14 cellular contexts compared by ENCODE assay signal in the genomic region with DNA sequence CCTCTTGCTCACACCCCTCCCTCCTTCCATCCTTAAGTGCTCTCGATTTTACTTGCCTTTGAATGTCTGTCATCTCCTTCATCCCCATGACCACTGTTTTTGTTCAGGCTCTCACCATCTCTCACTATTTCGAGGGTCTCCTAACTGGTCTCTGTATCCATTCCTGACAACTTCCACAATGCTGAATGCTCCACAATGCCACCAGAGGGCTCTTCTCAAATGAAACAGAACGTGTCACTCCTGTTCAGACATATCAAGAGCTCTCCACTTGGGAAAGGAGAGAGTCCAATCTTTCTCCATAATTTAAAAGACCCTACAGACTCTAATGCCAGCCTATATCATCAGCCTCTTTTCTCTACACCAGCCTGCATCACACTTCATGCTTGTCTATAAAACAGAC. TPM values are rescaled to one million over a fixed set of nuclear protein-coding genes. Genes with fewer than 3 reads are reported as not detected.
DNase-seq lines count a peak whose midpoint lies in the region; ATAC-seq, FAIRE-seq and TF ChIP-seq lines count a peak whose summit lies in the region.
"Had no signal": no experiment of that assay in that cellular context is flagged by ENCODE, and none has a peak within 500 bp of the region (broad histone marks: within the 10 kb centered on the region; RNA-seq: fewer than 3 reads in every experiment).

No MANE protein-coding gene starts in this region.

- FAIRE-seq in frontal cortex (lab: Jason Lieb, UNC) = no peak

- no peak for DNase-seq in heart left ventricle
- no peak for DNase-seq in Right ventricle myocardium inferior (ENCODE audit: missing footprints)
- no peak for DNase-seq in PC-9
- peak; percentile 14 for DNase-seq in iPS-NIHi11 (ENCODE audit: low spot score)
- DNase-seq in aorta = no peak
- no peak for DNase-seq in frontal cortex (ENCODE audit: low spot score in 2 of 2)
- DNase-seq in NK-92 (lab: John Stamatoyannopoulos, UW; ENCODE audit: unreplicated experiment) = no peak
- DNase-seq: effector memory CD8-positive, alpha-beta T cell; lower lobe of right lung; stimulated activated CD4-positive, alpha-beta T cell treated with anti-CD3 and anti-CD28 coated beads, Interleukin-2, amount 100 ng/mL, for 48 hours; T-helper 17 cell had no signal

- H3K9me2 ChIP-seq in PC-9 (ENCODE audit: insufficient read depth) = no peaks in the 10 kb centered on the region

- intact Hi-C loops in heart left ventricle (cut with DNase I) (loop anchor here in 3 of 10 donors (5.0 to 10.0 kb wide), 2 partner anchors 156 to 159 kb away; no protein-coding TSS in a partner anchor), Right ventricle myocardium inferior (cut with DNase I) (loop anchor here (2.0 kb wide), 1 partner anchor 158 kb away; no protein-coding TSS in a partner anchor), PC-9 (cut with micrococcal nuclease; ENCODE audit: unreplicated experiment) (loop anchor here (2.0 kb wide), 1 partner anchor 158 kb away; no protein-coding TSS in a partner anchor), aorta (cut with DNase I) (no loop called here)

- H3K36me3 ChIP-seq in heart left ventricle (no peaks in the 10 kb centered on the region), PC-9 (ENCODE audit: low read depth) (no peaks in the 10 kb centered on the region), aorta (ENCODE audit: control insufficient read depth in 1 of 2, insufficient read depth in 2 of 2, low read length in 1 of 2) (no peaks in the 10 kb centered on the region)
- H3K36me3 ChIP-seq: BLaER1, lower lobe of right lung had no signal

- CTCF ChIA-PET in PC-9 (lab: Charles Lee) = interaction anchor here (1.7 kb wide), 1 partner anchor 158 kb away, joined by 7 read pairs; no protein-coding TSS in a partner anchor

- no peak overlapping the region for H3K4me2 ChIP-seq in PC-9
- H3K4me2 ChIP-seq: BLaER1 had no signal

- ATAC-seq in heart left ventricle (peak in 1 of 4 donors; percentile 13), Right ventricle myocardium inferior (no peak), aorta (ENCODE audit: low FRiP score) (peak; percentile 36), HG03460 (IDR thresholded peaks at IDR 0.05; ENCODE audit: unreplicated experiment) (no peak)
- ATAC-seq: effector memory CD8-positive, alpha-beta T cell; T-helper 17 cell had no signal

- TF ChIP-seq CTCF in heart left ventricle (IDR thresholded peaks at IDR 0.05) = peak in 8 of 12 donors; percentile 10 to 46 (median 23)
- peak; percentile 40; the same call in 1 of the 2 replicates for TF ChIP-seq CTCF in PC-9 (conservative IDR thresholded peaks at IDR 0.05)

- no peaks in the 10 kb centered on the region for H3K27me3 ChIP-seq in heart left ventricle
- no peaks in the 10 kb centered on the region for H3K27me3 ChIP-seq in PC-9 (ENCODE audit: insufficient read depth, low read depth)
- H3K27me3 ChIP-seq in aorta (ENCODE audit: control insufficient read depth in 1 of 2, insufficient read depth in 2 of 2, low read length in 1 of 2) = no peaks in the 10 kb centered on the region
- H3K27me3 ChIP-seq: BLaER1 had no signal

- no peaks in the 10 kb centered on the region for H4K20me1 ChIP-seq in PC-9 (ENCODE audit: insufficient read depth)
- H4K20me1 ChIP-seq: BLaER1 had no signal

- no peaks in the 10 kb centered on the region for H3F3A ChIP-seq in PC-9 (ENCODE audit: insufficient read depth, low read depth)

- POLR2A ChIA-PET in PC-9 (lab: Charles Lee; ENCODE audit: unreplicated experiment) = no interaction called here

- H3K27ac ChIP-seq in heart left ventricle (no peak overlapping the region), PC-9 (no peak overlapping the region), aorta (ENCODE audit: low read depth in 1 of 2, low read length in 2 of 2) (no peak overlapping the region)
- H3K27ac ChIP-seq: BLaER1, lower lobe of right lung had no signal

- H3K4me3 ChIP-seq in heart left ventricle (no peak overlapping the region), PC-9 (no peak overlapping the region), aorta (ENCODE audit: low read length in 2 of 2) (no peak overlapping the region)
- H3K4me3 ChIP-seq: BLaER1, lower lobe of right lung had no signal

- H2AFZ ChIP-seq in PC-9 = no peak overlapping the region

- 38 to 44% (median 39%) methylated on average over 3 of the region's 3 CpGs for WGBS in heart left ventricle, 4 donors
- 45 to 46% methylated on average over 3 of the region's 3 CpGs for WGBS in aorta, 2 donors

- no peaks in the 10 kb centered on the region for H3K79me2 ChIP-seq in PC-9 (ENCODE audit: low read depth)

- TF ChIP-seq POLR2A in heart left ventricle (IDR thresholded peaks at IDR 0.05) = no peak

- H3K9me3 ChIP-seq in heart left ventricle = no peaks in the 10 kb centered on the region
- H3K9me3 ChIP-seq in PC-9 (ENCODE audit: insufficient read depth, low read depth) = no peaks in the 10 kb centered on the region
- H3K9me3 ChIP-seq in aorta (ENCODE audit: control insufficient read depth, low read length) = peaks cover 1% of the 10 kb centered on the region
- H3K9me3 ChIP-seq: BLaER1, lower lobe of right lung had no signal

- H3K4me1 ChIP-seq in heart left ventricle = peaks cover 0 to 7% (median 0%) of the 10 kb centered on the region in 12 donors
- H3K4me1 ChIP-seq in PC-9 (replicated peaks; ENCODE audit: insufficient read depth) = no peaks in the 10 kb centered on the region
- H3K4me1 ChIP-seq in aorta (ENCODE audit: control insufficient read depth in 1 of 2, insufficient read depth in 2 of 2, low read length in 2 of 2) = no peaks in the 10 kb centered on the region
- H3K4me1 ChIP-seq: BLaER1, lower lobe of right lung had no signal

- no TSS peak for BruUV-seq in PC-9 (replicated peaks; lab: Mats Ljungman, UMichigan)

RNA-seq across cellular contexts. Expression of a gene that starts 9.0 kb away (rescaled TPM):
- total RNA-seq in heart left ventricle (not detected), Right ventricle myocardium inferior (not detected), PC-9 (2021) (not detected in 2 replicates), aorta (not detected), frontal cortex (not detected)
- polyA plus RNA-seq in heart left ventricle (not detected), aorta (not detected)
- total RNA-seq: lower lobe of right lung, T-helper 17 cell, urinary bladder had no signal
- polyA plus RNA-seq: urinary bladder had no signal

Comparison
In these comparisons a context has a peak if more than half of its experiments do, and no peak if none do; other contexts are left out.
1. intact Hi-C loops: an anchor here in Right ventricle myocardium inferior (2.0 kb wide) and PC-9 (2.0 kb wide); none called in aorta.